In the genomic region with DNA sequence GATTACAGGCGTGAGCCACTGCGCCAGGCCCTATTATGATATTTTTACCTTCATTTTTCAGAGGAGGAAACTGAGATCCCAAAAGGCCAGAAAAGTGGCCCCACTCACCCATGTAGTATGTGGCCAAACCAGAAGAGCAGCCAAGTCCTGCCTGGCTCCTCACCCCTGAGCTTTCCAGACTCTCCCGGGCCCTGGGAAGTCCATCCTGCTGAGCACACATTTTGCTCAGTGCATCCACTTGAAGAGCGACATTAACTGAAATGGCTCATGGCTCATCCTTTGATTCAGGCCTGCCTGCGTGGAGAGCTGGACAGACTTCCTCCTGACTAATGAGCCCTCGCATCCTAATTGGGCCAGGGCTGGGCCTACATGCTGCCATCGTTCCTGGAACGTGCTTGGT, we compare ENCODE assay signal across 36 cellular contexts. TPM values are rescaled to one million over a fixed set of nuclear protein-coding genes. Genes with fewer than 3 reads are reported as not detected.
"Had no signal": no experiment of that assay in that cellular context is flagged by ENCODE, and none has a peak within 500 bp of the region (broad histone marks: within the 10 kb centered on the region; RNA-seq: fewer than 3 reads in every experiment).

No MANE protein-coding gene starts in this region.

- DNase-seq: activated B cell treated with CpG ODN at 0.5 μM for 24 hours; activated CD4-positive, alpha-beta T cell treated with anti-CD3 and anti-CD28 coated beads for 1 hour; activated CD4-positive, alpha-beta T cell treated with anti-CD3 and anti-CD28 coated beads, Interleukin-2, amount 10 ng/mL, durations not matched to agents 24 days and 14 days; activated CD4-positive, alpha-beta T cell treated with anti-CD3 and anti-CD28 coated beads, Interleukin-2, amount 50 U/mL, for 48 hours; activated CD8-positive, alpha-beta memory T cell treated with anti-CD3 and anti-CD28 coated beads for 24 hours; activated effector memory CD4-positive, alpha-beta T cell treated with anti-CD3 and anti-CD28 coated beads, Interleukin-2, amount 50 U/mL, for 16 hours; activated naive CD4-positive, alpha-beta T cell treated with Interleukin-2 at 50 U/mL for 16 hours; activated naive CD8-positive, alpha-beta T cell treated with anti-CD3 and anti-CD28 coated beads, Interleukin-2, amount 50 U/mL, for 24 hours; activated T-cell treated with anti-CD3 and anti-CD28 coated beads, Interleukin-2, amount 50 U/mL, for 4 hours; amniotic stem cell; body of pancreas; MV-4-11; NCI-H1092 treated with DMSO at 0.1 percent for 48 hours; NCI-H1417 treated with DMSO at 0.1 percent for 48 hours; NCI-H1694; NCI-H2029; NCI-H2107; NCI-H2171 treated with DMSO at 0.1 percent for 48 hours; NCI-H345; NCI-H510A; NCI-H526 treated with DMSO at 0.1 percent for 48 hours; NCI-H82; Peyer's patch; Right ventricle myocardium superior; SW 1271 had no signal

- H3K9ac ChIP-seq: KMS-11 had no signal

- H3K4me2 ChIP-seq: KMS-11 had no signal

- H3K9me3 ChIP-seq: body of pancreas, Peyer's patch, SJSA1 had no signal

- H3K9me3 Mint-ChIP-seq: activated CD4-positive, alpha-beta T cell treated with anti-CD3 and anti-CD28 coated beads, Interleukin-2, amount 10 ng/mL, durations not matched to agents 24 days and 14 days; activated naive CD8-positive, alpha-beta T cell treated with anti-CD3 and anti-CD28 coated beads, Interleukin-2, amount 50 U/mL, for 24 hours; activated T-cell treated with anti-CD3 and anti-CD28 coated beads, Interleukin-2, amount 50 U/mL, for 4 hours; central memory CD8-positive, alpha-beta T cell; T-helper 2 cell treated with Interferon-gamma antibody and Interleukin-4, amounts not matched to agents 5 μg/mL and 100 μg/mL, for 36 hours had no signal

- H3K36me3 ChIP-seq: ascending aorta, Peyer's patch, SJSA1 had no signal

- H3K4me3 ChIP-seq: ascending aorta, body of pancreas, Peyer's patch, SJSA1 had no signal

- H3K27me3 ChIP-seq: ascending aorta, body of pancreas, Peyer's patch, SJSA1 had no signal

- H3K27ac Mint-ChIP-seq: activated B cell treated with CpG ODN at 0.5 μM for 24 hours; activated CD4-positive, alpha-beta T cell treated with anti-CD3 and anti-CD28 coated beads, Interleukin-2, amount 10 ng/mL, durations not matched to agents 24 days and 14 days; activated naive CD4-positive, alpha-beta T cell treated with anti-CD3 and anti-CD28 coated beads, Interleukin-2, amount 50 U/mL, for 72 hours; activated naive CD8-positive, alpha-beta T cell treated with anti-CD3 and anti-CD28 coated beads, Interleukin-2, amount 50 U/mL, for 24 hours; T-helper 2 cell treated with Interferon-gamma antibody and Interleukin-4, amounts not matched to agents 5 μg/mL and 100 μg/mL, for 36 hours had no signal

- H3K4me1 Mint-ChIP-seq: activated B cell treated with CpG ODN at 0.5 μM for 24 hours; central memory CD8-positive, alpha-beta T cell had no signal

- ATAC-seq: activated naive CD4-positive, alpha-beta T cell treated with anti-CD3 and anti-CD28 coated beads, Interleukin-2, amount 50 U/mL, for 72 hours; activated naive CD8-positive, alpha-beta T cell treated with anti-CD3 and anti-CD28 coated beads, Interleukin-2, amount 50 U/mL, for 24 hours; activated T-cell treated with anti-CD3 and anti-CD28 coated beads, Interleukin-2, amount 50 U/mL, for 4 hours; body of pancreas; SK-N-SH treated with all-trans-retinoic acid at 6 μM for 48 hours had no signal

- H3K4me3 Mint-ChIP-seq: activated B cell treated with CpG ODN at 0.5 μM for 24 hours; activated CD4-positive, alpha-beta T cell treated with anti-CD3 and anti-CD28 coated beads, Interleukin-2, amount 10 ng/mL, durations not matched to agents 24 days and 14 days; activated naive CD8-positive, alpha-beta T cell treated with anti-CD3 and anti-CD28 coated beads, Interleukin-2, amount 50 U/mL, for 24 hours; activated T-cell treated with anti-CD3 and anti-CD28 coated beads, Interleukin-2, amount 50 U/mL, for 4 hours; central memory CD8-positive, alpha-beta T cell; T-helper 2 cell treated with Interferon-gamma antibody and Interleukin-4, amounts not matched to agents 5 μg/mL and 100 μg/mL, for 36 hours had no signal

- H3K4me1 ChIP-seq: body of pancreas, Peyer's patch had no signal

- H3K27me3 Mint-ChIP-seq: activated B cell treated with CpG ODN at 0.5 μM for 24 hours; activated naive CD8-positive, alpha-beta T cell treated with anti-CD3 and anti-CD28 coated beads, Interleukin-2, amount 50 U/mL, for 24 hours; central memory CD8-positive, alpha-beta T cell had no signal

- H3K27ac ChIP-seq: ascending aorta, body of pancreas, KMS-11, Peyer's patch, RWPE1, SJSA1 had no signal

- H3K36me3 Mint-ChIP-seq: activated naive CD4-positive, alpha-beta T cell treated with anti-CD3 and anti-CD28 coated beads, Interleukin-2, amount 50 U/mL, for 72 hours had no signal

RNA-seq across cellular contexts. Expression of gene NGEF, which starts 9.5 kb away (rescaled TPM):
- total RNA-seq: activated B cell treated with CpG ODN at 0.5 μM for 24 hours; Right ventricle myocardium superior; T-helper 1 cell treated with Interleukin-12 subunit alpha and Interleukin-12 subunit beta and Interleukin-4 antibody, amounts not matched to agents 30 ng/mL and 1 ng/mL, for 36 hours had no signal

RNA-seq across cellular contexts. Expression of gene NEU2, which starts 9.9 kb away (rescaled TPM):
- total RNA-seq: activated B cell treated with CpG ODN at 0.5 μM for 24 hours; activated CD4-positive, alpha-beta T cell treated with anti-CD3 and anti-CD28 coated beads, Interleukin-2, amount 10 ng/mL, durations not matched to agents 24 days and 14 days; activated naive CD4-positive, alpha-beta T cell treated with anti-CD3 and anti-CD28 coated beads, Interleukin-2, amount 50 U/mL, for 72 hours; activated T-cell treated with anti-CD3 and anti-CD28 coated beads, Interleukin-2, amount 50 U/mL, for 4 hours; ascending aorta; body of pancreas; MCF 10A; OCI-LY7; Peyer's patch; Right ventricle myocardium superior; SJSA1; T-helper 1 cell treated with Interleukin-12 subunit alpha and Interleukin-12 subunit beta and Interleukin-4 antibody, amounts not matched to agents 30 ng/mL and 1 ng/mL, for 36 hours had no signal
